ENCODE assay signal across 9 cellular contexts in genomic region chr1:234619794-234620247, GRCh38. TPM values are rescaled to one million over a fixed set of nuclear protein-coding genes. Genes with fewer than 3 reads are reported as not detected.
DNase-seq lines count a peak whose midpoint lies in the region; ATAC-seq, FAIRE-seq and TF ChIP-seq lines count a peak whose summit lies in the region.
"Had no signal": no experiment of that assay in that cellular context is flagged by ENCODE, and none has a peak within 500 bp of the region (broad histone marks: within the 10 kb centered on the region; RNA-seq: fewer than 3 reads in every experiment).

No MANE protein-coding gene starts in this region.

- H3K27me3 ChIP-seq in HepG2 (ENCODE audit: control insufficient read depth in 1 of 2, insufficient read depth in 2 of 2, low read length in 2 of 2) (no peaks in the 10 kb centered on the region), PC-9 (ENCODE audit: insufficient read depth, low read depth) (no peaks in the 10 kb centered on the region)

- H3K79me2 ChIP-seq in HepG2 (ENCODE audit: insufficient read depth, low read length): peaks cover 8% of the 10 kb centered on the region
- no peaks in the 10 kb centered on the region for H3K79me2 ChIP-seq in PC-9 (ENCODE audit: low read depth)

- H3K4me1 ChIP-seq in A549 (peaks cover 80% of the 10 kb centered on the region), HepG2 (ENCODE audit: insufficient read depth, low read length) (peaks cover 100% of the 10 kb centered on the region), PC-9 (replicated peaks; ENCODE audit: insufficient read depth) (peaks cover 5% of the 10 kb centered on the region)

- FAIRE-seq in A549 (lab: Jason Lieb, UNC): no peak
- FAIRE-seq in RCC 7860 (lab: Jason Lieb, UNC): peak; percentile 83
- peak; percentile 40 for FAIRE-seq in HepG2 (lab: Jason Lieb, UNC)

- H3K27ac ChIP-seq in A549 (peak overlapping the region; percentile 73 to 79), HepG2 (ENCODE audit: extremely low read length, insufficient read depth, low read length) (peak overlapping the region; percentile 99), PC-9 (no peak overlapping the region)

- no peaks in the 10 kb centered on the region for H3K36me3 ChIP-seq in HepG2 (replicated peaks in 1 of 2; ENCODE audit: control insufficient read depth in 1 of 2, insufficient read depth in 2 of 2, low read length in 2 of 2)
- no peaks in the 10 kb centered on the region for H3K36me3 ChIP-seq in PC-9 (ENCODE audit: low read depth)

- H3K9me3 ChIP-seq in A549 (no peaks in the 10 kb centered on the region), HepG2 (ENCODE audit: low read length) (no peaks in the 10 kb centered on the region), PC-9 (ENCODE audit: insufficient read depth, low read depth) (no peaks in the 10 kb centered on the region)

- ATAC-seq in A549 (no peak), HepG2 (peak; percentile 81), HG03432 (IDR thresholded peaks at IDR 0.05; ENCODE audit: unreplicated experiment) (no peak)

- in situ Hi-C loops in HepG2 (cut with HindIII; ENCODE audit: extremely low pct_ligation_motif_present, low pct_unique_long_range_greater_than_20kb): no loop called here

- H3K4me2 ChIP-seq in A549 (peak overlapping the region; percentile 72), HepG2 (ENCODE audit: low read depth, low read length) (peak overlapping the region; percentile 74), PC-9 (no peak overlapping the region)

- H4K20me1 ChIP-seq in HepG2 (ENCODE audit: insufficient read depth, low read length) (no peaks in the 10 kb centered on the region), PC-9 (ENCODE audit: insufficient read depth) (no peaks in the 10 kb centered on the region)

- H3K4me3 ChIP-seq in A549: no peak overlapping the region
- peak overlapping the region in 1 of 3 experiments; percentile 49; a peak in 2 of 6 replicates for H3K4me3 ChIP-seq in HepG2 (replicated peaks in 1 of 3; ENCODE audit: insufficient read depth in 1 of 3, low read depth in 2 of 3, low read length in 3 of 3)
- no peak overlapping the region for H3K4me3 ChIP-seq in PC-9

- intact Hi-C loops in HepG2 (cut with micrococcal nuclease; ENCODE audit: unreplicated experiment): loop anchor here (2.0 kb wide), 1 partner anchor 23 kb away; no protein-coding TSS in a partner anchor
- intact Hi-C loops in PC-9 (cut with micrococcal nuclease; ENCODE audit: unreplicated experiment): no loop called here

- no TSS peak for BruUV-seq in HepG2 (replicated peaks; lab: Mats Ljungman, UMichigan)
- no TSS peak for BruUV-seq in PC-9 (replicated peaks; lab: Mats Ljungman, UMichigan)

- H3K9ac ChIP-seq in HepG2 (ENCODE audit: insufficient read depth, low read depth, low read length): peak overlapping the region; percentile 83

- TF ChIP-seq POLR2A in A549 (IDR thresholded peaks at IDR 0.05; ENCODE audit: low read length) (no peak), HepG2 (IDR thresholded peaks at IDR 0.05; ENCODE audit: insufficient read depth in 1 of 2, low read depth in 2 of 2, low read length in 2 of 2) (peak; percentile 69; a peak in 2 of 4 replicates)

- TF ChIP-seq CTCF in A549 (IDR thresholded peaks at IDR 0.05) (no peak), HepG2 (CRISPR knock-in tag; IDR thresholded peaks at IDR 0.05) (peak; percentile 17; the same call in 1 of the 2 replicates), PC-9 (conservative IDR thresholded peaks at IDR 0.05) (no peak)

- WGBS in A549 (ENCODE audit: missing lambda C conversion rate): 7% methylated on average over 6 of the region's 6 CpGs
- WGBS in HepG2 (ENCODE audit: low lambda C conversion rate): 2% methylated on average over 6 of the region's 6 CpGs

- 0 out of 5 replicates have a peak, but pooled peaks of 1 of the 2 experiments have one; percentile 17 for TF ChIP-seq RAD21 in A549 (conservative IDR thresholded peaks at IDR 0.05 in 1 of 2, IDR thresholded peaks at IDR 0.05 in 1 of 2)
- TF ChIP-seq RAD21 in HepG2 (CRISPR knock-in tag; IDR thresholded peaks at IDR 0.05): peak; percentile 22; the same call in 1 of the 2 replicates

- H2AFZ ChIP-seq in HepG2 (ENCODE audit: low read length) (no peak overlapping the region), PC-9 (no peak overlapping the region)

- DNase-seq in A549 (ENCODE audit: low read depth in 1 of 2, low spot score in 1 of 2): peak in 1 of 2 experiments; percentile 35
- DNase-seq in NCI-H1105 treated with DMSO at 0.1 percent for 48 hours (lab: John Stamatoyannopoulos, UW): peak; percentile 57
- DNase-seq in RCC 7860 (ENCODE audit: low spot score): peak; percentile 46
- DNase-seq in HepG2 (ENCODE audit: low spot score): peak; percentile 97
- DNase-seq in central memory CD4-positive, alpha-beta T cell: no peak
- DNase-seq in PC-9: no peak
- DNase-seq in AG08396 (ENCODE audit: low spot score): no peak
- DNase-seq: activated naive CD4-positive, alpha-beta T cell treated with Interleukin-2 at 50 U/mL for 16 hours had no signal

- POLR2A ChIA-PET in A549 (lab: Yijun Ruan, JAX): no interaction called here
- POLR2A ChIA-PET in HepG2 (lab: Yijun Ruan, JAX): interaction anchor here (1.0 to 8.0 kb wide), 23 partner anchors 8 to 464 kb away, joined by 3 to 142 read pairs (median 7); partner anchors contain the start of gene IRF2BP2
- POLR2A ChIA-PET in PC-9 (lab: Charles Lee; ENCODE audit: unreplicated experiment): interaction anchor here (0.5 kb wide), 1 partner anchor 12 kb away, joined by 4 read pairs; no protein-coding TSS in a partner anchor

- no peaks in the 10 kb centered on the region for H3K9me2 ChIP-seq in PC-9 (ENCODE audit: insufficient read depth)

- peaks cover 12% of the 10 kb centered on the region for H3F3A ChIP-seq in PC-9 (ENCODE audit: insufficient read depth, low read depth)

- CTCF ChIA-PET in A549 (lab: Yijun Ruan, JAX) (interaction anchor here (0.6 to 1.8 kb wide), 4 partner anchors 8 to 464 kb away, joined by 3 to 5 read pairs (median 4); no protein-coding TSS in a partner anchor), HepG2 (lab: Yijun Ruan, JAX; ENCODE audit: low intra/inter-chr PET ratio, low total read pairs) (no interaction called here), PC-9 (lab: Charles Lee) (interaction anchor here (0.6 kb wide), 1 partner anchor 36 kb away, joined by 3 read pairs; no protein-coding TSS in a partner anchor)

- no peak for TF ChIP-seq EP300 in A549 (IDR thresholded peaks at IDR 0.05)
- TF ChIP-seq EP300 in HepG2 (IDR thresholded peaks at IDR 0.05; ENCODE audit: low read depth in 2 of 2, low read length in 2 of 2): peak in 1 of 2 experiments; percentile 98; a peak in 3 of 4 replicates
- TF ChIP-seq EP300 in HepG2 (CRISPR knock-in tag; IDR thresholded peaks at IDR 0.05; ENCODE audit: borderline replicate concordance): peak; percentile 88; the same call in 1 of the 2 replicates

TF ChIP-seq in A549, 52 proteins besides CTCF, POLR2A, EP300 and RAD21 (continues in another document):
- TF ChIP-seq MAX (IDR thresholded peaks at IDR 0.05): no peak
- no peak for TF ChIP-seq JUN (IDR thresholded peaks at IDR 0.05)

TF ChIP-seq in HepG2, 621 proteins besides CTCF, POLR2A, EP300 and RAD21 (continues in another document):
- no peak for TF ChIP-seq ZNF619 (CRISPR knock-in tag; IDR thresholded peaks at IDR 0.05)
- TF ChIP-seq IKZF5 (CRISPR knock-in tag; IDR thresholded peaks at IDR 0.05): peak; percentile 64; the same call in 1 of the 2 replicates
- no peak for TF ChIP-seq ZNF451 (CRISPR knock-in tag; IDR thresholded peaks at IDR 0.05)

RNA-seq across cellular contexts. Expression of gene IRF2BP2, which starts 9.8 kb away (rescaled TPM):
- polyA plus RNA-seq in A549 (2011; rRNA removed): 38.2 and 53.5 TPM in 2 replicates
- 79.4 and 99.0 TPM in 2 replicates for polyA plus RNA-seq in A549 (2012; cell fraction: cytosol; rRNA removed)
- polyA plus RNA-seq in A549 (2012; cell fraction: nucleus; rRNA removed): 131 and 168 TPM in 2 replicates
- polyA plus RNA-seq in A549 (2017; fragmentation: RNase III; extraction: RNeasy Plus Mini Kit Qiagen cat#74134 plus additional on column Dnase treatment): 42.7 to 53.5 TPM (median 53.0 TPM) in 3 replicates
- polyA minus RNA-seq in A549 (2011; rRNA and poly(A)+ RNA removed): 76.2 and 82.0 TPM in 2 replicates
- 127 and 147 TPM in 2 replicates for total RNA-seq in HepG2 (2016; rRNA removed; fragmentation: Illumina TruSeq; extraction: Trizol)
- 25.1 and 26.8 TPM in 2 replicates for total RNA-seq in HepG2 (2016; cell fraction: cytosol; rRNA removed; fragmentation: Illumina TruSeq; extraction: Trizol; ENCODE audit: low read depth)
- 104 and 154 TPM in 2 replicates for total RNA-seq in HepG2 (2016; cell fraction: insoluble cytoplasmic fraction; rRNA removed; fragmentation: Illumina TruSeq; extraction: Trizol)
- total RNA-seq in HepG2 (2016; cell fraction: membrane; rRNA removed; fragmentation: Illumina TruSeq; extraction: Trizol): 85.2 and 85.5 TPM in 2 replicates
- 132 and 141 TPM in 2 replicates for total RNA-seq in HepG2 (2016; cell fraction: nucleus; rRNA removed; fragmentation: Illumina TruSeq; extraction: Trizol)
- 140 and 180 TPM in 2 replicates for polyA plus RNA-seq in HepG2 (2011; rRNA removed)
- 82.1 and 111 TPM in 2 replicates for polyA plus RNA-seq in HepG2 (2011; cell fraction: cytosol; rRNA removed)
- polyA plus RNA-seq in HepG2 (2011; cell fraction: nucleus; rRNA removed): 491 and 557 TPM in 2 replicates
- polyA plus RNA-seq in HepG2 (2012): 136 and 153 TPM in 2 replicates
- polyA plus RNA-seq in HepG2 (2016; cell fraction: cytosol; fragmentation: Illumina TruSeq; extraction: Trizol; ENCODE audit: low read depth): 22.4 and 23.1 TPM in 2 replicates
- polyA plus RNA-seq in HepG2 (2016; cell fraction: insoluble cytoplasmic fraction; fragmentation: Illumina TruSeq; extraction: Trizol; ENCODE audit: low read depth): 127 and 168 TPM in 2 replicates
- polyA plus RNA-seq in HepG2 (2016; cell fraction: membrane; fragmentation: Illumina TruSeq; extraction: Trizol; ENCODE audit: low read depth): 58.5 and 65.6 TPM in 2 replicates
- 293 and 322 TPM in 2 replicates for polyA plus RNA-seq in HepG2 (2016; cell fraction: nucleus; fragmentation: Illumina TruSeq; extraction: Trizol; ENCODE audit: insufficient read depth, low read depth)
- polyA minus RNA-seq in HepG2 (2011; rRNA and poly(A)+ RNA removed; ENCODE audit: low replicate concordance): 43.4 and 196 TPM in 2 replicates
- 155 and 170 TPM in 2 replicates for polyA minus RNA-seq in HepG2 (2011; cell fraction: cytosol; rRNA and poly(A)+ RNA removed)
- 115 and 118 TPM in 2 replicates for polyA minus RNA-seq in HepG2 (2011; cell fraction: nucleus; rRNA and poly(A)+ RNA removed)
- total RNA-seq in PC-9 (2021): 80.7 and 122 TPM in 2 replicates

Comparison
In these comparisons a context has a peak if more than half of its experiments do, and no peak if none do; other contexts are left out.
1. DNase-seq: peak in NCI-H1105 treated with DMSO at 0.1 percent for 48 hours (single experiment), RCC 7860 (single experiment) and HepG2 (single experiment); none in central memory CD4-positive, alpha-beta T cell (single experiment), PC-9 (0 of 2) and AG08396 (single experiment).
2. Of the 38 proteins assayed by ChIP-seq in both HepG2 and A549: peak only in HepG2: CTCF, EP300, ESRRA, HDAC2, POLR2A, POLR2AphosphoS2 and 1 more; only in A549: none; in both: CEBPB and SMC3; in neither: 26; mixed calls (peak in some experiments, not most) for 3.